In the genomic region with DNA sequence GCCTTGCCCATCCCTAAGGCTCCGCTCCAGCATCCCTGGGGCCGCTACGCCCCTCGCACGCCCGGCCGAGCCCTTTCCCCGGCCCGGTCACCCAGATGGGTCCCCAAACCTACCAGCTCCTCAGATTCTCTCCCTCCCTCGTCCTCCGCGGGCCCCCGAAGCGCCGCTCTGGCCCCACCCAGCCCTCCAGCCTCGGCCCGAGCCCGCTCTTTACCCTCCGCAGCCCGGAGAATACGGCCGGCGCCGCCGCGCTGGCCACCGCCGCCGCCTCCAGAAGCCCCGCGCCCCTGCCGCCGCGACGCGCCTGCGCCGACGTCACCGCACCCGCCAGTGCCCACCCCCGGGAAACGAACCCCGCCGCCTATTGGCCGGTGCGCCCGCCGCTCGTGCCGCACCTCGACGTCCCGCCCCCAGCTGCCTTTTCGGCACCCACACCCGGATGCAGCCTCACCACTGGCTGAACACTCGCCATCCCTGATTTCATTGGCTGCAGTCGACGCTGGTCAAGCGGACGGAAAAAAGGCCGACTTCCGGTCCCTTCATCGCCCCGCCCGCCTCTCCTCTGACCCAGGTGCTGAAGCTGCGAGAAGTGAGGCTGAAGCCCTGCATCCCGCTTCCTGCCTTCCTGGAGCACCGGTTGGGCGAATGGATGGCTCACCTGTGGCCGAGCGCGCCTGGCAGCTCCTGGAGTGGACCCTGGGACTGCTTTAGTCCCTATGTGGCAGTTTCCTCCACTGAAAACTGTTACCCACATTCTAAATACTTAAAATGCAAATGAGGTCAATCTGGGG, we compare ENCODE assay signal across 8 cellular contexts. TPM values are rescaled to one million over a fixed set of nuclear protein-coding genes. Genes with fewer than 3 reads are reported as not detected.
DNase-seq lines count a peak whose midpoint lies in the region; ATAC-seq and TF ChIP-seq lines count a peak whose summit lies in the region.

A gene (minus strand): TSS at position 292 of the 791 bp plus-strand sequence. CDS start 1,364 bp downstream, outside the sequence.

- peak in 2 of 3 donors; percentile 58 to 70 for TF ChIP-seq POLR2A in spleen (IDR thresholded peaks at IDR 0.05)

- H3K9me3 Mint-ChIP-seq in WTC11 (no peaks in the 10 kb centered on the region), immature natural killer cell (no peaks in the 10 kb centered on the region)

- H3K27me3 ChIP-seq in AG04450 (ENCODE audit: control insufficient read depth, insufficient read depth, low read length) (no peaks in the 10 kb centered on the region), spleen (replicated peaks in 1 of 7) (no peaks in the 10 kb centered on the region)

- 0 to 1% (median 1%) methylated on average over 27 to 73 of the region's 73 CpGs for WGBS in spleen, 5 donors

- H3K27ac Mint-ChIP-seq in WTC11, result peak within 1 kb of the TSS; percentile 100
- peak within 1 kb of the TSS; percentile 81 to 91 (median 84) for H3K27ac Mint-ChIP-seq in immature natural killer cell

- DNase-seq in AG04450 (ENCODE audit: low read depth, low spot score) (peak; percentile 95), NCI-H226 (peak; percentile 97), WTC11 (ENCODE audit: low spot score) (peak; percentile 98), cardiac fibroblast (ENCODE audit: low read depth in 2 of 2) (peak; percentile 98), immature natural killer cell (peak; percentile 93), spleen (peak; percentile 98)

- TF ChIP-seq CTCF in AG04450 (IDR thresholded peaks at IDR 0.05; ENCODE audit: low read depth, low read length) (no peak), WTC11 (IDR thresholded peaks at IDR 0.05) (no peak), cardiac fibroblast (IDR thresholded peaks at IDR 0.05; ENCODE audit: low read depth, low read length) (no peak), spleen (IDR thresholded peaks at IDR 0.05 in 8 of 11, conservative IDR thresholded peaks at IDR 0.05 in 3 of 11) (peak in 7 of 11 experiments; percentile 22 to 54 (median 33))

- H3K4me3 Mint-ChIP-seq in WTC11, result peak within 1 kb of the TSS; percentile 96
- peak within 1 kb of the TSS; percentile 87 to 91 (median 88) for H3K4me3 Mint-ChIP-seq in immature natural killer cell

- H3K36me3 Mint-ChIP-seq in WTC11 (peaks cover 24% of the 10 kb centered on the region), immature natural killer cell (peaks cover 0 to 12% (median 0%) of the 10 kb centered on the region in 3 donors)

- H3K9me3 ChIP-seq in AG04450 (ENCODE audit: control insufficient read depth, insufficient read depth, low read length) (no peaks in the 10 kb centered on the region; the same call in 1 of the 2 replicates), spleen (no peaks in the 10 kb centered on the region)

- peak within 1 kb of the TSS; percentile 98 for H3K4me3 ChIP-seq in AG04450 (ENCODE audit: low read depth, low read length)
- H3K4me3 ChIP-seq in cardiac fibroblast (replicated peaks in 1 of 2; ENCODE audit: low read depth in 2 of 2, low read length in 2 of 2), result peak within 1 kb of the TSS; percentile 87 to 99
- peak within 1 kb of the TSS; percentile 69 to 91 (median 78) for H3K4me3 ChIP-seq in spleen

- H3K27ac ChIP-seq in AG04450 (ENCODE audit: low read depth, low read length) (peak within 1 kb of the TSS; percentile 98), spleen (peak within 1 kb of the TSS; percentile 82 to 95 (median 91))

- ATAC-seq in GM18909 (IDR thresholded peaks at IDR 0.05; ENCODE audit: poor library complexity, unreplicated experiment), result peak; percentile 91
- ATAC-seq in HG03175 (IDR thresholded peaks at IDR 0.05; ENCODE audit: unreplicated experiment), result peak; percentile 96
- peak; percentile 65 for ATAC-seq in WTC11

- H3K36me3 ChIP-seq in spleen, result peaks cover 0 to 57% (median 34%) of the 10 kb centered on the region in 6 donors

- H3K27me3 Mint-ChIP-seq in WTC11 (ENCODE audit: low read depth), result no peaks in the 10 kb centered on the region; the same call in 1 of the 2 replicates
- H3K27me3 Mint-ChIP-seq in immature natural killer cell (ENCODE audit: low read depth in 3 of 3), result peaks cover 3 to 15% (median 14%) of the 10 kb centered on the region in 3 donors

- POLR2A ChIA-PET in AG04450 (lab: Yijun Ruan, JAX), result interaction anchor here (1.1 to 5.6 kb wide), 4 partner anchors 11 to 209 kb away, joined by 3 to 221 read pairs (median 16); a partner anchor contains a TSS
- POLR2A ChIA-PET in WTC11 (lab: Charles Lee), result interaction anchor here (0.7 to 4.8 kb wide), 8 partner anchors 11 to 208 kb away, joined by 3 to 142 read pairs (median 4); a partner anchor contains a TSS

- H3K4me1 Mint-ChIP-seq in WTC11, result peaks cover 26% of the 10 kb centered on the region
- peaks cover 27 to 30% of the 10 kb centered on the region in 2 donors for H3K4me1 Mint-ChIP-seq in immature natural killer cell

- intact Hi-C loops in spleen (cut with DNase I; ENCODE audit: low total_unique reads), result no loop called here

- peaks cover 23 to 63% (median 45%) of the 10 kb centered on the region in 6 donors for H3K4me1 ChIP-seq in spleen

- CTCF ChIA-PET in AG04450 (lab: Charles Lee) (interaction anchor here (2.9 kb wide), 1 partner anchor 17 kb away, joined by 18 read pairs; no protein-coding TSS in a partner anchor), WTC11 (lab: Charles Lee) (interaction anchor here (0.5 to 1.7 kb wide), 11 partner anchors 11 to 1686 kb away, joined by 3 to 49 read pairs (median 4); a partner anchor contains a TSS)

TF ChIP-seq in WTC11, 78 proteins besides CTCF, POLR2A, EP300 and RAD21 (continues in another document):
- TF ChIP-seq FOXJ3 (CRISPR knock-in tag; IDR thresholded peaks at IDR 0.05; ENCODE audit: borderline replicate concordance) (no peak), SMAD3 (CRISPR knock-in tag; IDR thresholded peaks at IDR 0.05; ENCODE audit: borderline replicate concordance) (no peak), ETV6 (CRISPR knock-in tag; IDR thresholded peaks at IDR 0.05) (0 out of 2 replicates have a peak, but pooled peaks have one; percentile 47), ZBTB21 (CRISPR knock-in tag; IDR thresholded peaks at IDR 0.05; ENCODE audit: borderline replicate concordance) (no peak), ZNF317 (CRISPR knock-in tag; IDR thresholded peaks at IDR 0.05; ENCODE audit: borderline replicate concordance, low read depth) (no peak), TEAD1 (CRISPR knock-in tag; IDR thresholded peaks at IDR 0.05) (peak; percentile 8; the same call in 1 of the 2 replicates), NR3C1 (CRISPR knock-in tag; conservative IDR thresholded peaks at IDR 0.05; ENCODE audit: low read depth) (no peak), ZNF396 (CRISPR knock-in tag; IDR thresholded peaks at IDR 0.05; ENCODE audit: borderline replicate concordance) (no peak), SP1 (CRISPR knock-in tag; conservative IDR thresholded peaks at IDR 0.05) (peak; percentile 94), RELA (CRISPR knock-in tag; IDR thresholded peaks at IDR 0.05; ENCODE audit: borderline replicate concordance) (no peak), TEAD4 (CRISPR knock-in tag; IDR thresholded peaks at IDR 0.05) (no peak), NFE2L1 (CRISPR knock-in tag; IDR thresholded peaks at IDR 0.05) (peak; percentile 76)
- TF ChIP-seq, protein P1, sequence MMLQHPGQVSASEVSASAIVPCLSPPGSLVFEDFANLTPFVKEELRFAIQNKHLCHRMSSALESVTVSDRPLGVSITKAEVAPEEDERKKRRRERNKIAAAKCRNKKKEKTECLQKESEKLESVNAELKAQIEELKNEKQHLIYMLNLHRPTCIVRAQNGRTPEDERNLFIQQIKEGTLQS (CRISPR knock-in tag; conservative IDR thresholded peaks at IDR 0.05), result peak; percentile 58; the same call in 1 of the 2 replicates
- TF ChIP-seq, protein P2, sequence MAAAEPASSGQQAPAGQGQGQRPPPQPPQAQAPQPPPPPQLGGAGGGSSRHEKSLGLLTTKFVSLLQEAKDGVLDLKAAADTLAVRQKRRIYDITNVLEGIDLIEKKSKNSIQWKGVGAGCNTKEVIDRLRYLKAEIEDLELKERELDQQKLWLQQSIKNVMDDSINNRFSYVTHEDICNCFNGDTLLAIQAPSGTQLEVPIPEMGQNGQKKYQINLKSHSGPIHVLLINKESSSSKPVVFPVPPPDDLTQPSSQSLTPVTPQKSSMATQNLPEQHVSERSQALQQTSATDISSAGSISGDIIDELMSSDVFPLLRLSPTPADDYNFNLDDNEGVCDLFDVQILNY (CRISPR knock-in tag; IDR thresholded peaks at IDR 0.05), result peak; percentile 70
- TF ChIP-seq, protein P3, sequence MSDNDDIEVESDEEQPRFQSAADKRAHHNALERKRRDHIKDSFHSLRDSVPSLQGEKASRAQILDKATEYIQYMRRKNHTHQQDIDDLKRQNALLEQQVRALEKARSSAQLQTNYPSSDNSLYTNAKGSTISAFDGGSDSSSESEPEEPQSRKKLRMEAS (CRISPR knock-in tag; IDR thresholded peaks at IDR 0.05), result peak; percentile 65
- TF ChIP-seq, protein P4, sequence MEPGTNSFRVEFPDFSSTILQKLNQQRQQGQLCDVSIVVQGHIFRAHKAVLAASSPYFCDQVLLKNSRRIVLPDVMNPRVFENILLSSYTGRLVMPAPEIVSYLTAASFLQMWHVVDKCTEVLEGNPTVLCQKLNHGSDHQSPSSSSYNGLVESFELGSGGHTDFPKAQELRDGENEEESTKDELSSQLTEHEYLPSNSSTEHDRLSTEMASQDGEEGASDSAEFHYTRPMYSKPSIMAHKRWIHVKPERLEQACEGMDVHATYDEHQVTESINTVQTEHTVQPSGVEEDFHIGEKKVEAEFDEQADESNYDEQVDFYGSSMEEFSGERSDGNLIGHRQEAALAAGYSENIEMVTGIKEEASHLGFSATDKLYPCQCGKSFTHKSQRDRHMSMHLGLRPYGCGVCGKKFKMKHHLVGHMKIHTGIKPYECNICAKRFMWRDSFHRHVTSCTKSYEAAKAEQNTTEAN (CRISPR knock-in tag; IDR thresholded peaks at IDR 0.05), result 0 out of 2 replicates have a peak, but pooled peaks have one; percentile 59
- TF ChIP-seq, protein P5, sequence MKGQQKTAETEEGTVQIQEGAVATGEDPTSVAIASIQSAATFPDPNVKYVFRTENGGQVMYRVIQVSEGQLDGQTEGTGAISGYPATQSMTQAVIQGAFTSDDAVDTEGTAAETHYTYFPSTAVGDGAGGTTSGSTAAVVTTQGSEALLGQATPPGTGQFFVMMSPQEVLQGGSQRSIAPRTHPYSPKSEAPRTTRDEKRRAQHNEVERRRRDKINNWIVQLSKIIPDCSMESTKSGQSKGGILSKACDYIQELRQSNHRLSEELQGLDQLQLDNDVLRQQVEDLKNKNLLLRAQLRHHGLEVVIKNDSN (CRISPR knock-in tag; IDR thresholded peaks at IDR 0.05), result no peak

RNA-seq across cellular contexts. Expression of the gene that starts here (rescaled TPM):
- polyA plus RNA-seq in AG04450 (2011; rRNA removed), result 105 and 149 TPM in 2 replicates
- 89.6 and 138 TPM in 2 replicates for polyA minus RNA-seq in AG04450 (2011; rRNA and poly(A)+ RNA removed)
- 61.5 to 73.5 TPM (median 68.4 TPM) in 3 replicates for total RNA-seq in WTC11 (2021)
- polyA plus RNA-seq in immature natural killer cell, result 10 to 100 TPM; 28.3 to 45.3 (median 29.6) TPM
- 10 to 100 TPM; 37.1 to 49.3 (median 46.7) TPM for total RNA-seq in spleen
- polyA plus RNA-seq in spleen, result 10 to 100 TPM; 26.5 to 68.8 (median 30.8) TPM

Comparison
In these comparisons a context has a peak if more than half of its experiments do, and no peak if none do; other contexts are left out.
1. Peak in every context shown above with its lines: DNase-seq, ATAC-seq, H3K4me3 ChIP-seq and H3K27ac ChIP-seq.
2. CTCF ChIP-seq: peak in spleen (7 of 11); none in AG04450 (single experiment), WTC11 (single experiment) and cardiac fibroblast (single experiment).